22 cellular contexts compared by ENCODE assay signal in genomic region chr12:4044101-4044500, GRCh38.
A peak's percentile ranks its signal among the peaks of the same experiment; 100 is the strongest.
DNase-seq lines count a peak whose midpoint lies in the region; ATAC-seq and TF ChIP-seq lines count a peak whose summit lies in the region.
"Had no signal": no experiment of that assay in that cellular context is flagged by ENCODE, and none has a peak within 500 bp of the region (broad histone marks: within the 10 kb centered on the region; RNA-seq: fewer than 3 reads in every experiment).

No MANE protein-coding gene starts in this region.

- H3K36me3 ChIP-seq in endodermal cell (ENCODE audit: control insufficient read depth, insufficient read depth, low read length) (no peaks in the 10 kb centered on the region), mesendoderm (ENCODE audit: control insufficient read depth, insufficient read depth, low read length) (no peaks in the 10 kb centered on the region)
- H3K36me3 ChIP-seq: BLaER1 had no signal

- ATAC-seq in activated CD8-positive, alpha-beta memory T cell treated with anti-CD3 and anti-CD28 coated beads, Interleukin-2, amount 10 ng/mL, durations not matched to agents 7 days and 5 days = no peak
- ATAC-seq in GM18517 (IDR thresholded peaks at IDR 0.05; ENCODE audit: unreplicated experiment) (no peak), HG03442 (IDR thresholded peaks at IDR 0.05; ENCODE audit: unreplicated experiment) (no peak)
- ATAC-seq: GM12878 had no signal

- H3K27ac ChIP-seq in endodermal cell (ENCODE audit: low read depth, low read length) (no peak overlapping the region), mesendoderm (ENCODE audit: low read depth, low read length) (no peak overlapping the region)
- H3K27ac ChIP-seq: 22Rv1, BLaER1, C4-2B, GM23248 had no signal

- H3K23ac ChIP-seq in mesendoderm (ENCODE audit: low read length) = no peak overlapping the region

- H3K27me3 ChIP-seq in endodermal cell (ENCODE audit: control insufficient read depth, insufficient read depth, low read length, poor library complexity, severe bottlenecking) (no peaks in the 10 kb centered on the region), mesendoderm (ENCODE audit: insufficient read depth, low read length, poor library complexity) (no peaks in the 10 kb centered on the region)
- H3K27me3 ChIP-seq: BLaER1 had no signal

- WGBS in endodermal cell (ENCODE audit: insufficient coverage in 1 of 2, insufficient read length in 1 of 2), 2 experiments = 94 to 95% methylated on average over 7 to 8 of the region's 9 CpGs
- no CpG with 5 or more reads among the region's 9 CpGs for WGBS in mesendoderm (ENCODE audit: extremely low coverage, insufficient coverage, low lambda C conversion rate)

- no peak overlapping the region for H3K4ac ChIP-seq in mesendoderm (ENCODE audit: low read depth, low read length)

- DNase-seq in activated CD8-positive, alpha-beta memory T cell treated with anti-CD3 and anti-CD28 coated beads for 24 hours = peak; percentile 35
- no peak for DNase-seq in activated CD8-positive, alpha-beta memory T cell treated with anti-CD3 and anti-CD28 coated beads, Interleukin-2, amount 10 ng/mL, durations not matched to agents 7 days and 5 days
- DNase-seq in GM13977 (ENCODE audit: low spot score) = peak; percentile 2
- DNase-seq in endodermal cell = peak; percentile 53
- peak; percentile 71 for DNase-seq in mesendoderm
- no peak for DNase-seq in activated naive CD4-positive, alpha-beta T cell treated with anti-CD3 and anti-CD28 coated beads, Interleukin-2, amount 10 ng/mL, durations not matched to agents 7 days and 5 days
- DNase-seq: CD4-positive, CD25-positive, alpha-beta regulatory T cell; CD8-positive, alpha-beta memory T cell; DMS 273 treated with DMSO at 0.1 percent for 48 hours; DMS79; EL; GDM1; GM23248; H7; HCEC 1CT had no signal

- no peaks in the 10 kb centered on the region for H3K36me3 Mint-ChIP-seq in activated CD8-positive, alpha-beta memory T cell treated with anti-CD3 and anti-CD28 coated beads, Interleukin-2, amount 10 ng/mL, durations not matched to agents 7 days and 5 days
- H3K36me3 Mint-ChIP-seq in endodermal cell (ENCODE audit: low read depth) = peaks cover 10% of the 10 kb centered on the region
- no peaks in the 10 kb centered on the region for H3K36me3 Mint-ChIP-seq in activated naive CD4-positive, alpha-beta T cell treated with anti-CD3 and anti-CD28 coated beads, Interleukin-2, amount 10 ng/mL, durations not matched to agents 7 days and 5 days
- H3K36me3 Mint-ChIP-seq: CD4-positive, CD25-positive, alpha-beta regulatory T cell had no signal

- H3K4me1 ChIP-seq in endodermal cell (ENCODE audit: control insufficient read depth, insufficient read depth, low read length) (no peaks in the 10 kb centered on the region), mesendoderm (ENCODE audit: control insufficient read depth, low read depth, low read length) (no peaks in the 10 kb centered on the region)

- no peak overlapping the region for H3K27ac Mint-ChIP-seq in activated CD8-positive, alpha-beta memory T cell treated with anti-CD3 and anti-CD28 coated beads, Interleukin-2, amount 10 ng/mL, durations not matched to agents 7 days and 5 days
- peak overlapping the region; percentile 54 for H3K27ac Mint-ChIP-seq in endodermal cell
- H3K27ac Mint-ChIP-seq in activated naive CD4-positive, alpha-beta T cell treated with anti-CD3 and anti-CD28 coated beads, Interleukin-2, amount 10 ng/mL, durations not matched to agents 7 days and 5 days = no peak overlapping the region
- H3K27ac Mint-ChIP-seq: B cell; CD4-positive, CD25-positive, alpha-beta regulatory T cell had no signal

- peaks cover 14% of the 10 kb centered on the region for H3K27me3 Mint-ChIP-seq in activated CD8-positive, alpha-beta memory T cell treated with anti-CD3 and anti-CD28 coated beads, Interleukin-2, amount 10 ng/mL, durations not matched to agents 7 days and 5 days
- peaks cover 31% of the 10 kb centered on the region for H3K27me3 Mint-ChIP-seq in endodermal cell (ENCODE audit: insufficient read depth)
- H3K27me3 Mint-ChIP-seq in activated naive CD4-positive, alpha-beta T cell treated with anti-CD3 and anti-CD28 coated beads, Interleukin-2, amount 10 ng/mL, durations not matched to agents 7 days and 5 days = peaks cover 18% of the 10 kb centered on the region

- CTCF ChIA-PET in activated CD8-positive, alpha-beta memory T cell treated with anti-CD3 and anti-CD28 coated beads, Interleukin-2, amount 10 ng/mL, durations not matched to agents 7 days and 5 days (lab: Charles Lee) = no interaction called here
- CTCF ChIA-PET in activated naive CD4-positive, alpha-beta T cell treated with anti-CD3 and anti-CD28 coated beads, Interleukin-2, amount 10 ng/mL, durations not matched to agents 7 days and 5 days (lab: Charles Lee) = interaction anchor here (1.2 kb wide), 1 partner anchor 53 kb away, joined by 4 read pairs; no protein-coding TSS in a partner anchor

- no peak for TF ChIP-seq CTCF in GM13977 (IDR thresholded peaks at IDR 0.05; ENCODE audit: extremely low read depth, insufficient read depth, missing control alignments)
- no peak for TF ChIP-seq CTCF in endodermal cell (conservative IDR thresholded peaks at IDR 0.05)

- no peaks in the 10 kb centered on the region for H3K79me2 ChIP-seq in mesendoderm (ENCODE audit: control insufficient read depth, insufficient read depth, low read length)

- H3K4me2 ChIP-seq in mesendoderm (ENCODE audit: low read length) = no peak overlapping the region
- H3K4me2 ChIP-seq: BLaER1 had no signal

- H3K18ac ChIP-seq in mesendoderm (ENCODE audit: low read length) = no peak overlapping the region

- no peaks in the 10 kb centered on the region for H3K79me1 ChIP-seq in mesendoderm (ENCODE audit: low read length)

- H3K9me3 Mint-ChIP-seq in activated CD8-positive, alpha-beta memory T cell treated with anti-CD3 and anti-CD28 coated beads, Interleukin-2, amount 10 ng/mL, durations not matched to agents 7 days and 5 days (ENCODE audit: low read depth) = no peaks in the 10 kb centered on the region
- H3K9me3 Mint-ChIP-seq in endodermal cell = peaks cover 24% of the 10 kb centered on the region
- no peaks in the 10 kb centered on the region for H3K9me3 Mint-ChIP-seq in activated naive CD4-positive, alpha-beta T cell treated with anti-CD3 and anti-CD28 coated beads, Interleukin-2, amount 10 ng/mL, durations not matched to agents 7 days and 5 days
- H3K9me3 Mint-ChIP-seq: CD4-positive, CD25-positive, alpha-beta regulatory T cell; CD8-positive, alpha-beta memory T cell had no signal

- H2BK15ac ChIP-seq in mesendoderm (replicated peaks; ENCODE audit: low read depth) = no peak overlapping the region

- no peak overlapping the region for H4K5ac ChIP-seq in mesendoderm (ENCODE audit: low read length)

- H3K4me3 Mint-ChIP-seq in activated CD8-positive, alpha-beta memory T cell treated with anti-CD3 and anti-CD28 coated beads, Interleukin-2, amount 10 ng/mL, durations not matched to agents 7 days and 5 days = no peak overlapping the region
- H3K4me3 Mint-ChIP-seq in endodermal cell = no peak overlapping the region
- H3K4me3 Mint-ChIP-seq in activated naive CD4-positive, alpha-beta T cell treated with anti-CD3 and anti-CD28 coated beads, Interleukin-2, amount 10 ng/mL, durations not matched to agents 7 days and 5 days = no peak overlapping the region
- H3K4me3 Mint-ChIP-seq: B cell; CD4-positive, CD25-positive, alpha-beta regulatory T cell; CD8-positive, alpha-beta memory T cell had no signal

- no peak overlapping the region for H4K8ac ChIP-seq in mesendoderm (ENCODE audit: low read depth, low read length)

- H3K4me1 Mint-ChIP-seq in activated CD8-positive, alpha-beta memory T cell treated with anti-CD3 and anti-CD28 coated beads, Interleukin-2, amount 10 ng/mL, durations not matched to agents 7 days and 5 days = peaks cover 6% of the 10 kb centered on the region
- H3K4me1 Mint-ChIP-seq in endodermal cell = peaks cover 19% of the 10 kb centered on the region
- H3K4me1 Mint-ChIP-seq in activated naive CD4-positive, alpha-beta T cell treated with anti-CD3 and anti-CD28 coated beads, Interleukin-2, amount 10 ng/mL, durations not matched to agents 7 days and 5 days = peaks cover 2% of the 10 kb centered on the region
- H3K4me1 Mint-ChIP-seq: B cell; CD4-positive, CD25-positive, alpha-beta regulatory T cell; CD8-positive, alpha-beta memory T cell had no signal

- H3K9ac ChIP-seq in endodermal cell (ENCODE audit: extremely low read depth, low read length, poor library complexity, severe bottlenecking) (no peak overlapping the region), mesendoderm (ENCODE audit: low read length) (no peak overlapping the region)
- H3K9ac ChIP-seq: BLaER1, GM23248 had no signal

- no peak overlapping the region for H2BK120ac ChIP-seq in mesendoderm (ENCODE audit: low read depth, low read length)

- in situ Hi-C loops in GM13977 (cut with MboI; ENCODE audit: low pct_unique_long_range_greater_than_20kb, low sequenced_read_pairs, unreplicated experiment) = no loop called here

- H3K56ac ChIP-seq in mesendoderm (ENCODE audit: low read length) = no peak overlapping the region

- H3K4me3 ChIP-seq in endodermal cell (ENCODE audit: low read length) (peak overlapping the region; percentile 5), mesendoderm (ENCODE audit: low read length) (no peak overlapping the region)
- H3K4me3 ChIP-seq: BLaER1, GM12878, GM23248 had no signal

- no peak overlapping the region for H2BK5ac ChIP-seq in mesendoderm (ENCODE audit: low read length)

- no peak overlapping the region for H2AK5ac ChIP-seq in mesendoderm (ENCODE audit: low read length)

- peaks cover 19% of the 10 kb centered on the region for H3K9me3 ChIP-seq in endodermal cell (ENCODE audit: control insufficient read depth, low read length)
- H3K9me3 ChIP-seq: BLaER1 had no signal

Comparison
In these comparisons a context has a peak if more than half of its experiments do, and no peak if none do; other contexts are left out.
1. DNase-seq: peak in activated CD8-positive, alpha-beta memory T cell treated with anti-CD3 and anti-CD28 coated beads for 24 hours (single experiment), GM13977 (single experiment), endodermal cell (single experiment) and mesendoderm (single experiment); none in activated CD8-positive, alpha-beta memory T cell treated with anti-CD3 and anti-CD28 coated beads, Interleukin-2, amount 10 ng/mL, durations not matched to agents 7 days and 5 days (single experiment) and activated naive CD4-positive, alpha-beta T cell treated with anti-CD3 and anti-CD28 coated beads, Interleukin-2, amount 10 ng/mL, durations not matched to agents 7 days and 5 days (single experiment).